Comparison of ENCODE assay signal across 12 cellular contexts in genomic region chr21:41642399-41642798, GRCh38.
DNase-seq lines count a peak whose midpoint lies in the region; ATAC-seq and TF ChIP-seq lines count a peak whose summit lies in the region.
"Had no signal": no experiment of that assay in that cellular context is flagged by ENCODE, and none has a peak within 500 bp of the region (broad histone marks: within the 10 kb centered on the region; RNA-seq: fewer than 3 reads in every experiment).

No MANE protein-coding gene starts in this region.

- H3K27me3 ChIP-seq in lower lobe of right lung (ENCODE audit: low read depth) (no peaks in the 10 kb centered on the region), thoracic aorta (replicated peaks; ENCODE audit: insufficient read depth) (no peaks in the 10 kb centered on the region)
- H3K27me3 ChIP-seq: body of pancreas had no signal

- H3K4me1 Mint-ChIP-seq in HFFc6 (ENCODE audit: low read depth), result peaks cover 42% of the 10 kb centered on the region

- H3K27ac ChIP-seq in lower lobe of right lung (peak overlapping the region; percentile 60), thoracic aorta (peak overlapping the region; percentile 70 to 93)

- H3K4me3 ChIP-seq in astrocyte of the spinal cord (ENCODE audit: low read depth, low read length) (no peak overlapping the region), lower lobe of right lung (no peak overlapping the region), thoracic aorta (no peak overlapping the region)
- H3K4me3 ChIP-seq: body of pancreas had no signal

- H3K9me3 ChIP-seq in lower lobe of right lung (peaks cover 4% of the 10 kb centered on the region), thoracic aorta (no peaks in the 10 kb centered on the region)
- H3K9me3 ChIP-seq: body of pancreas had no signal

- ATAC-seq in lower lobe of right lung, result no peak
- no peak for ATAC-seq in thoracic aorta (ENCODE audit: insufficient number of reproducible peaks, low FRiP score, low read depth)

- no peaks in the 10 kb centered on the region for H3K4me1 ChIP-seq in lower lobe of right lung
- peaks cover 13 to 29% of the 10 kb centered on the region in 2 donors for H3K4me1 ChIP-seq in thoracic aorta (ENCODE audit: control insufficient read depth in 1 of 2, low read depth in 2 of 2)
- H3K4me1 ChIP-seq: body of pancreas had no signal

- intact Hi-C loops in lower lobe of right lung (cut with DNase I), result no loop called here

- H3K4me3 Mint-ChIP-seq in HFFc6, result peak overlapping the region; percentile 81

- peak overlapping the region; percentile 99 for H3K27ac Mint-ChIP-seq in HFFc6

- peaks cover 9% of the 10 kb centered on the region for H3K9me3 Mint-ChIP-seq in HFFc6

- TF ChIP-seq CTCF in HFFc6 (IDR thresholded peaks at IDR 0.05) (no peak), astrocyte of the spinal cord (IDR thresholded peaks at IDR 0.05; ENCODE audit: low read depth, low read length) (no peak), lower lobe of right lung (IDR thresholded peaks at IDR 0.05) (no peak), thoracic aorta (IDR thresholded peaks at IDR 0.05) (no peak)

- in situ Hi-C loops in astrocyte of the spinal cord (cut with HindIII; ENCODE audit: low sequenced_read_pairs), result no loop called here

- peaks cover 10% of the 10 kb centered on the region for H3K36me3 Mint-ChIP-seq in HFFc6 (ENCODE audit: low read depth)

- DNase-seq in HFFc6 (peak; percentile 25), astrocyte of the spinal cord (ENCODE audit: low read depth, low spot score) (peak; percentile 77), lower lobe of right lung (no peak), thoracic aorta (ENCODE audit: low spot score) (no peak), HUDEP-2 (lab: John Stamatoyannopoulos, UW; ENCODE audit: unreplicated experiment in 76 of 76) (no peak), OCI-M2 (lab: John Stamatoyannopoulos, UW; ENCODE audit: unreplicated experiment) (no peak), SKM-1 treated with dmso at 0.1 percent for 144 hours (lab: John Stamatoyannopoulos, UW; ENCODE audit: unreplicated experiment) (no peak), SHP77 (lab: John Stamatoyannopoulos, UW) (no peak)
- DNase-seq: DMS53, MV-4-11, T-helper 9 cell had no signal

- no peaks in the 10 kb centered on the region for H3K36me3 ChIP-seq in lower lobe of right lung
- no peaks in the 10 kb centered on the region for H3K36me3 ChIP-seq in thoracic aorta

- H3K27me3 Mint-ChIP-seq in HFFc6 (ENCODE audit: insufficient read depth), result no peaks in the 10 kb centered on the region

Comparison
In these comparisons a context has a peak if more than half of its experiments do, and no peak if none do; other contexts are left out.
1. DNase-seq: peak in HFFc6 (single experiment) and astrocyte of the spinal cord (single experiment); none in lower lobe of right lung (single experiment), thoracic aorta (single experiment), HUDEP-2 (0 of 76), OCI-M2 (single experiment), SKM-1 treated with dmso at 0.1 percent for 144 hours (single experiment) and SHP77 (0 of 2).